8 cellular contexts compared by ENCODE assay signal in genomic region chr13:48975926-48976676, GRCh38. TPM values are rescaled to one million over a fixed set of nuclear protein-coding genes. Genes with fewer than 3 reads are reported as not detected.
DNase-seq lines count a peak whose midpoint lies in the region; ATAC-seq and TF ChIP-seq lines count a peak whose summit lies in the region.

No MANE protein-coding gene starts in this region.

- H3K4me1 ChIP-seq in adipocyte (ENCODE audit: control insufficient read depth, insufficient read depth, low read length) (peaks cover 19% of the 10 kb centered on the region), heart left ventricle (peaks cover 0 to 50% (median 32%) of the 10 kb centered on the region in 12 donors), upper lobe of left lung (peaks cover 18 to 30% (median 24%) of the 10 kb centered on the region in 4 donors)

- H3K36me3 ChIP-seq in adipocyte (ENCODE audit: control insufficient read depth, insufficient read depth, low read length, severe bottlenecking) (no peaks in the 10 kb centered on the region), heart left ventricle (no peaks in the 10 kb centered on the region), upper lobe of left lung (no peaks in the 10 kb centered on the region)

- TF ChIP-seq POLR2A in heart left ventricle (IDR thresholded peaks at IDR 0.05) = peak in 1 of 2 donors; percentile 39
- peak in 3 of 4 donors; percentile 68 to 83 (median 78) for TF ChIP-seq POLR2A in upper lobe of left lung (IDR thresholded peaks at IDR 0.05)

- H3K4me3 ChIP-seq in GM12875 (ENCODE audit: low read depth, low read length) (peak overlapping the region; percentile 74), adipocyte (ENCODE audit: low read length) (peak overlapping the region; percentile 99), heart left ventricle (peak overlapping the region; percentile 66 to 96 (median 88)), upper lobe of left lung (peak overlapping the region; percentile 81 to 92 (median 87))

- 0 to 1% (median 1%) methylated on average over 16 to 85 of the region's 85 CpGs for WGBS in heart left ventricle, 4 donors
- WGBS in upper lobe of left lung, 2 donors = 1% methylated on average over 45 of the region's 85 CpGs; no CpG with 5 or more reads in 1 of the 2 donors

- peak; percentile 56 for ATAC-seq in HG02623 (IDR thresholded peaks at IDR 0.05; ENCODE audit: unreplicated experiment)
- peak; percentile 89 to 95 (median 92) for ATAC-seq in heart left ventricle
- ATAC-seq in upper lobe of left lung (ENCODE audit: low FRiP score in 2 of 2) = peak; percentile 95 to 97

- TF ChIP-seq CTCF in GM12875 (IDR thresholded peaks at IDR 0.05; ENCODE audit: borderline replicate concordance, insufficient read depth, low read depth, low read length) = 0 out of 2 replicates have a peak, but pooled peaks have one; percentile 2
- peak in 6 of 12 donors; percentile 11 to 38 (median 32) for TF ChIP-seq CTCF in heart left ventricle (IDR thresholded peaks at IDR 0.05)
- TF ChIP-seq CTCF in upper lobe of left lung (IDR thresholded peaks at IDR 0.05) = peak in 1 of 6 experiments; percentile 8

- H3K9me3 ChIP-seq in adipocyte (ENCODE audit: control insufficient read depth, low read length) = peaks cover 32% of the 10 kb centered on the region
- peaks cover 0 to 23% (median 9%) of the 10 kb centered on the region in 12 donors for H3K9me3 ChIP-seq in heart left ventricle
- peaks cover 0 to 8% (median 2%) of the 10 kb centered on the region in 4 donors for H3K9me3 ChIP-seq in upper lobe of left lung

- H3K27ac ChIP-seq in heart left ventricle = peak overlapping the region; percentile 92 to 100 (median 98)
- H3K27ac ChIP-seq in upper lobe of left lung = peak overlapping the region; percentile 98 to 100 (median 100)

- intact Hi-C loops in heart left ventricle (cut with DNase I) = loop anchor here in 7 of 10 donors (2.0 to 10.0 kb wide), 11 partner anchors 119 to 941 kb away; partner anchors contain the start of genes NUDT15 (in 2 of the 7) and CDADC1 (in 1 of the 7)
- intact Hi-C loops in posterior vena cava (cut with DNase I) = no loop called here

- peak; percentile 75 for DNase-seq in NCI-H1092 (lab: John Stamatoyannopoulos, UW)
- DNase-seq in SW 1271 (lab: John Stamatoyannopoulos, UW) = peak; percentile 69 to 82
- peak; percentile 86 for DNase-seq in adipocyte (ENCODE audit: low read depth)
- DNase-seq in heart left ventricle = peak; percentile 86 to 92 (median 89)
- peak; percentile 95 for DNase-seq in posterior vena cava (ENCODE audit: low spot score)
- DNase-seq in upper lobe of left lung = peak; percentile 89 to 97

- no peaks in the 10 kb centered on the region for H3K27me3 ChIP-seq in adipocyte (replicated peaks; ENCODE audit: control insufficient read depth, insufficient read depth, low read length)
- no peaks in the 10 kb centered on the region for H3K27me3 ChIP-seq in heart left ventricle
- no peaks in the 10 kb centered on the region for H3K27me3 ChIP-seq in upper lobe of left lung

- H3K9ac ChIP-seq in adipocyte (ENCODE audit: low read length) = peak overlapping the region; percentile 90

- no peak for TF ChIP-seq EP300 in upper lobe of left lung (IDR thresholded peaks at IDR 0.05)

RNA-seq across cellular contexts. Expression of gene FNDC3A, which starts 0.4 kb away (rescaled TPM):
- total RNA-seq in heart left ventricle (10 to 100 TPM; 16.9 to 38.3 (median 22.7) TPM), posterior vena cava (10 to 100 TPM; 49.0 to 52.1 TPM), upper lobe of left lung (10 to 100 TPM; 22.9 to 62.3 (median 44.6) TPM)
- polyA plus RNA-seq in heart left ventricle = 10 to 100 TPM; 10.1 to 21.9 TPM

Comparison
In these comparisons a context has a peak if more than half of its experiments do, and no peak if none do; other contexts are left out.
1. Peak in every context shown above with its lines: DNase-seq, ATAC-seq, H3K4me3 ChIP-seq and H3K27ac ChIP-seq.
2. intact Hi-C loops: an anchor here in heart left ventricle (2.0 to 10.0 kb wide); none called in posterior vena cava.